16 cellular contexts compared by ENCODE assay signal in genomic region chr17:9444687-9445086, GRCh38.
"Had no signal": no experiment of that assay in that cellular context is flagged by ENCODE, and none has a peak within 500 bp of the region (broad histone marks: within the 10 kb centered on the region; RNA-seq: fewer than 3 reads in every experiment).

No MANE protein-coding gene starts in this region.

- H3K4me3 ChIP-seq: gastrocnemius medialis, heart left ventricle, left lung, spleen, thoracic aorta, upper lobe of left lung had no signal

- H3K4me1 ChIP-seq: left lung, upper lobe of left lung had no signal

- DNase-seq: activated CD4-positive, alpha-beta T cell treated with anti-CD3 and anti-CD28 coated beads, Interleukin-2, amount 10 ng/mL, durations not matched to agents 24 days and 14 days; activated CD8-positive, alpha-beta T cell treated with anti-CD3 and anti-CD28 coated beads for 36 hours; activated naive CD4-positive, alpha-beta T cell treated with Interleukin-2 at 50 U/mL for 16 hours; activated T-cell treated with anti-CD3 and anti-CD28 coated beads, Interleukin-2, amount 50 U/mL, for 24 hours; effector memory CD4-positive, alpha-beta T cell; gastrocnemius medialis; heart left ventricle; kidney; left lung; mammary epithelial cell; spleen; stimulated activated CD4-positive, alpha-beta T cell treated with anti-CD3 and anti-CD28 coated beads, Interleukin-4, amount 100 ng/mL, for 4 hours; T-helper 1 cell; T1000; upper lobe of left lung had no signal

- H3K27ac ChIP-seq: gastrocnemius medialis, heart left ventricle, left lung, spleen, thoracic aorta, upper lobe of left lung had no signal

- H3K27me3 ChIP-seq: gastrocnemius medialis, heart left ventricle, left lung, spleen, upper lobe of left lung had no signal

- H3K9me3 ChIP-seq: gastrocnemius medialis, heart left ventricle, left lung, spleen, thoracic aorta, upper lobe of left lung had no signal

- H3K36me3 ChIP-seq: gastrocnemius medialis, left lung, thoracic aorta, upper lobe of left lung had no signal
